ENCODE assay signal across 10 cellular contexts in the genomic region with DNA sequence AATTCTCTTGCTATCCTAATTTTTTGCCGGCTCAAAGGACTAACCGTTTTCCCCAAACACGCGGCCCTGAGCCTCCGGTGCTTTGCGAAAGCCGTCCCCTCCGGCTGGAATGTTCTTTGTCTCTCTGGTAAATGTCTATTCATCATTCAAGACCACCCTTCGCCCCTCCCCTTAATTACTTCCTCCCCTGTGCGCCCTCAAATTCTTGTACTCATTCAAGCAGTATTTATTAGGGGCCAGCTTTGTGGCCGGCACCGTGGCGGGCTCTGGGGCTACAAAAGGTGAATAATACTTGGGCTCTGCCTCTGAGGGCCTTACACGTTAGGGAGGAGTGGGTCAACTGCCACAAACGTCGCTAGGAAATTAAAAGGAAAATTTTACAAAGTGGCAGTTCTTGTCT. TPM values are rescaled to one million over a fixed set of nuclear protein-coding genes. Genes with fewer than 3 reads are reported as not detected.
DNase-seq lines count a peak whose midpoint lies in the region; ATAC-seq and TF ChIP-seq lines count a peak whose summit lies in the region.
"Had no signal": no experiment of that assay in that cellular context is flagged by ENCODE, and none has a peak within 500 bp of the region (broad histone marks: within the 10 kb centered on the region; RNA-seq: fewer than 3 reads in every experiment).

No MANE protein-coding gene starts in this region.

- ATAC-seq in HG03571 (IDR thresholded peaks at IDR 0.05; ENCODE audit: unreplicated experiment) = no peak

- H3K27me3 ChIP-seq in fibroblast of lung (ENCODE audit: control insufficient read depth, insufficient read depth, low read length) (no peaks in the 10 kb centered on the region), osteoblast (ENCODE audit: insufficient read depth, low read length) (peaks cover 3% of the 10 kb centered on the region)

- peak overlapping the region; percentile 30 for H3K4me2 ChIP-seq in fibroblast of lung (ENCODE audit: extremely low read depth, insufficient read depth, low read length)
- no peak overlapping the region for H3K4me2 ChIP-seq in osteoblast (ENCODE audit: insufficient read depth, low read length)
- H3K4me2 ChIP-seq: BLaER1 treated with 17β-estradiol and CSF1 and Interleukin-3, amounts not matched to agents 10 nM and 100 nM had no signal

- peaks cover 26% of the 10 kb centered on the region for H3K79me2 ChIP-seq in fibroblast of lung (ENCODE audit: control insufficient read depth, insufficient read depth, low read length)
- H3K79me2 ChIP-seq in osteoblast (ENCODE audit: insufficient read depth, low read length) = peaks cover 29% of the 10 kb centered on the region

- TF ChIP-seq CTCF in fibroblast of lung (conservative IDR thresholded peaks at IDR 0.05 in 1 of 2, IDR thresholded peaks at IDR 0.05 in 1 of 2; ENCODE audit: low read depth in 1 of 2, low read length in 2 of 2) = no peak
- no peak for TF ChIP-seq CTCF in osteoblast (IDR thresholded peaks at IDR 0.05; ENCODE audit: extremely low read depth, low read depth, low read length)

- H3K4me3 ChIP-seq in fibroblast of lung (replicated peaks in 1 of 4; ENCODE audit: control extremely low read depth in 1 of 4, insufficient read depth in 1 of 4, low read depth in 3 of 4, low read length in 4 of 4) (peak overlapping the region in 1 of 4 experiments; percentile 8), osteoblast (ENCODE audit: insufficient read depth, low read length) (no peak overlapping the region)
- H3K4me3 ChIP-seq: BLaER1 treated with 17β-estradiol and CSF1 and Interleukin-3, amounts not matched to agents 10 nM and 100 nM had no signal

- H2AFZ ChIP-seq in fibroblast of lung (ENCODE audit: low read length) = no peak overlapping the region
- H2AFZ ChIP-seq in osteoblast (ENCODE audit: low read length) = no peak overlapping the region

- H3K27ac ChIP-seq in fibroblast of lung (ENCODE audit: insufficient read depth, low read length) (peak overlapping the region; percentile 20), osteoblast (ENCODE audit: low read depth, low read length) (no peak overlapping the region)
- H3K27ac ChIP-seq: BLaER1 treated with 17β-estradiol and CSF1 and Interleukin-3, amounts not matched to agents 10 nM and 100 nM had no signal

- H4K20me1 ChIP-seq in fibroblast of lung (ENCODE audit: control insufficient read depth, extremely low read depth, insufficient read depth, low read length) = no peaks in the 10 kb centered on the region
- no peaks in the 10 kb centered on the region for H4K20me1 ChIP-seq in osteoblast (ENCODE audit: insufficient read depth, low read length)
- H4K20me1 ChIP-seq: BLaER1 treated with 17β-estradiol and CSF1 and Interleukin-3, amounts not matched to agents 10 nM and 100 nM had no signal

- DNase-seq in ELF-1 (ENCODE audit: low read depth, low spot score) = peak; percentile 81
- peak; percentile 88 for DNase-seq in NCI-H69 (lab: John Stamatoyannopoulos, UW)
- peak; percentile 9 to 61 for DNase-seq in fibroblast of lung (ENCODE audit: low read depth in 2 of 2)
- peak; percentile 79 for DNase-seq in osteoblast (ENCODE audit: insufficient read length, low spot score, missing footprints)
- no peak for DNase-seq in foreskin melanocyte
- DNase-seq in NCI-H345 (lab: John Stamatoyannopoulos, UW) = no peak
- DNase-seq in middle frontal gyrus (ENCODE audit: extremely low spot score, low spot score) = no peak
- DNase-seq: OCI-M1 had no signal

- peaks cover 4% of the 10 kb centered on the region for H3K4me1 ChIP-seq in fibroblast of lung (ENCODE audit: control insufficient read depth, extremely low read depth, insufficient read depth, low read length)
- H3K4me1 ChIP-seq in osteoblast (ENCODE audit: insufficient read depth, low read length) = peaks cover 27% of the 10 kb centered on the region

- H3K36me3 ChIP-seq in fibroblast of lung (ENCODE audit: control insufficient read depth, insufficient read depth, low read length) = no peaks in the 10 kb centered on the region
- no peaks in the 10 kb centered on the region for H3K36me3 ChIP-seq in osteoblast (ENCODE audit: insufficient read depth, low read length)

- no peaks in the 10 kb centered on the region for H3K9me3 ChIP-seq in fibroblast of lung (ENCODE audit: control insufficient read depth, insufficient read depth, low read depth, low read length)
- no peaks in the 10 kb centered on the region for H3K9me3 ChIP-seq in osteoblast (ENCODE audit: low read depth, low read length)

- no peak overlapping the region for H3K9ac ChIP-seq in fibroblast of lung (ENCODE audit: insufficient read depth, low read length)
- H3K9ac ChIP-seq: BLaER1 treated with 17β-estradiol and CSF1 and Interleukin-3, amounts not matched to agents 10 nM and 100 nM had no signal

RNA-seq across cellular contexts. Expression of a gene that starts 1.6 kb away (rescaled TPM):
- total RNA-seq in fibroblast of lung = 38.8 and 175 TPM in 2 replicates
- polyA plus RNA-seq in fibroblast of lung = 132 and 382 TPM in 2 replicates
- polyA plus RNA-seq in fibroblast of lung (2012) = 77.2 and 230 TPM in 2 replicates
- 149 and 386 TPM in 2 replicates for polyA minus RNA-seq in fibroblast of lung (ENCODE audit: low replicate concordance)
- 330 and 347 TPM in 2 replicates for total RNA-seq in osteoblast

RNA-seq across cellular contexts. Expression of a gene that starts 49.5 kb away (rescaled TPM):
- total RNA-seq in fibroblast of lung (8.0 and 8.3 TPM in 2 replicates), osteoblast (9.1 and 9.8 TPM in 2 replicates)
- polyA plus RNA-seq in fibroblast of lung = 24.5 and 27.7 TPM in 2 replicates
- 12.9 and 13.8 TPM in 2 replicates for polyA plus RNA-seq in fibroblast of lung (2012)
- 3.4 and 6.6 TPM in 2 replicates for polyA minus RNA-seq in fibroblast of lung (ENCODE audit: low replicate concordance)

Comparison
In these comparisons a context has a peak if more than half of its experiments do, and no peak if none do; other contexts are left out.
1. DNase-seq: peak in ELF-1 (single experiment), NCI-H69 (single experiment), fibroblast of lung (2 of 2) and osteoblast (single experiment); none in foreskin melanocyte (single experiment), NCI-H345 (single experiment) and middle frontal gyrus (single experiment).